In genomic region chr12:54404061-54405004, GRCh38 we compare ENCODE assay signal across 9 cellular contexts. TPM values are rescaled to one million over a fixed set of nuclear protein-coding genes. Genes with fewer than 3 reads are reported as not detected.
DNase-seq lines count a peak whose midpoint lies in the region; ATAC-seq and TF ChIP-seq lines count a peak whose summit lies in the region.
"Had no signal": no experiment of that assay in that cellular context is flagged by ENCODE, and none has a peak within 500 bp of the region (broad histone marks: within the 10 kb centered on the region; RNA-seq: fewer than 3 reads in every experiment).

No MANE protein-coding gene starts in this region.

- H3K4me1 ChIP-seq in PC-9 (replicated peaks; ENCODE audit: insufficient read depth), result no peaks in the 10 kb centered on the region
- peaks cover 0 to 29% of the 10 kb centered on the region in 2 donors for H3K4me1 ChIP-seq in right atrium auricular region

- H3F3A ChIP-seq in PC-9 (ENCODE audit: insufficient read depth, low read depth), result peaks cover 12% of the 10 kb centered on the region; the same call in 1 of the 2 replicates

- H3K4me3 Mint-ChIP-seq in activated naive CD4-positive, alpha-beta T cell treated with anti-CD3 and anti-CD28 coated beads for 36 hours, result no peak overlapping the region

- no peaks in the 10 kb centered on the region for H3K9me3 Mint-ChIP-seq in activated naive CD4-positive, alpha-beta T cell treated with anti-CD3 and anti-CD28 coated beads for 36 hours

- no peaks in the 10 kb centered on the region for H3K9me2 ChIP-seq in PC-9 (ENCODE audit: insufficient read depth)

- no TSS peak for BruUV-seq in PC-9 (replicated peaks; lab: Mats Ljungman, UMichigan)

- peaks cover 22% of the 10 kb centered on the region for H3K36me3 Mint-ChIP-seq in activated naive CD4-positive, alpha-beta T cell treated with anti-CD3 and anti-CD28 coated beads for 36 hours (ENCODE audit: low read depth)

- no peaks in the 10 kb centered on the region for H3K79me2 ChIP-seq in PC-9 (ENCODE audit: low read depth)

- peak overlapping the region; percentile 50 for H3K27ac Mint-ChIP-seq in activated naive CD4-positive, alpha-beta T cell treated with anti-CD3 and anti-CD28 coated beads for 36 hours

- peak; percentile 39 for DNase-seq in Ammon's horn (ENCODE audit: low spot score)
- peak; percentile 52 for DNase-seq in GM19238 (ENCODE audit: insufficient read length, low spot score)
- peak in 1 of 2 experiments; percentile 28 for DNase-seq in PC-9
- peak; percentile 83 for DNase-seq in activated naive CD4-positive, alpha-beta T cell treated with anti-CD3 and anti-CD28 coated beads for 36 hours
- no peak for DNase-seq in right atrium auricular region (ENCODE audit: low spot score)
- peak; percentile 37 to 73 (median 56) for DNase-seq in stimulated activated CD4-positive, alpha-beta T cell treated with anti-CD3 and anti-CD28 coated beads, Interleukin-12 subunit alpha, Interleukin-12 subunit beta, amount 100 ng/mL, for 48 hours (ENCODE audit: low read depth in 2 of 3, low spot score in 1 of 3)

- H3K4me2 ChIP-seq in PC-9, result no peak overlapping the region

- CTCF ChIA-PET in PC-9 (lab: Charles Lee), result no interaction called here
- CTCF ChIA-PET in activated naive CD4-positive, alpha-beta T cell treated with anti-CD3 and anti-CD28 coated beads for 36 hours (lab: Charles Lee), result interaction anchor here (0.5 to 12.3 kb wide), 18 partner anchors 9 to 95 kb away, joined by 3 to 384 read pairs (median 4); partner anchors contain the start of genes ITGA5 and NCKAP1L

- ATAC-seq in GM18861 (IDR thresholded peaks at IDR 0.05; ENCODE audit: unreplicated experiment) (no peak), HG02571 (IDR thresholded peaks at IDR 0.05; ENCODE audit: unreplicated experiment) (no peak)

- intact Hi-C loops in PC-9 (cut with micrococcal nuclease; ENCODE audit: unreplicated experiment), result no loop called here
- intact Hi-C loops in activated naive CD4-positive, alpha-beta T cell treated with anti-CD3 and anti-CD28 coated beads for 36 hours (cut with micrococcal nuclease), result no loop called here

- peak; percentile 98 for TF ChIP-seq CTCF in PC-9 (conservative IDR thresholded peaks at IDR 0.05)
- peak; percentile 95 to 96 for TF ChIP-seq CTCF in right atrium auricular region (IDR thresholded peaks at IDR 0.05)

- H4K20me1 ChIP-seq in PC-9 (ENCODE audit: insufficient read depth), result no peaks in the 10 kb centered on the region

- POLR2A ChIA-PET in PC-9 (lab: Charles Lee; ENCODE audit: unreplicated experiment), result no interaction called here

- no peaks in the 10 kb centered on the region for H3K9me3 ChIP-seq in PC-9 (ENCODE audit: insufficient read depth, low read depth)
- no peaks in the 10 kb centered on the region for H3K9me3 ChIP-seq in right atrium auricular region

- no peaks in the 10 kb centered on the region for H3K27me3 Mint-ChIP-seq in activated naive CD4-positive, alpha-beta T cell treated with anti-CD3 and anti-CD28 coated beads for 36 hours (ENCODE audit: low read depth)

- H3K27ac ChIP-seq in PC-9, result no peak overlapping the region
- peak overlapping the region in 1 of 2 donors; percentile 43 for H3K27ac ChIP-seq in right atrium auricular region

- peaks cover 10% of the 10 kb centered on the region for H3K4me1 Mint-ChIP-seq in activated naive CD4-positive, alpha-beta T cell treated with anti-CD3 and anti-CD28 coated beads for 36 hours (ENCODE audit: low read depth)

- no peak overlapping the region for H2AFZ ChIP-seq in PC-9

- H3K4me3 ChIP-seq in PC-9 (no peak overlapping the region), right atrium auricular region (no peak overlapping the region)

- no peaks in the 10 kb centered on the region for H3K27me3 ChIP-seq in PC-9 (ENCODE audit: insufficient read depth, low read depth)
- H3K27me3 ChIP-seq in right atrium auricular region, result no peaks in the 10 kb centered on the region

- H3K36me3 ChIP-seq in PC-9 (ENCODE audit: low read depth) (0 out of 2 replicates have a peak, but pooled peaks cover 7% of the 10 kb centered on the region), right atrium auricular region (peaks cover 100% of the 10 kb centered on the region)

RNA-seq across cellular contexts. Expression of gene ITGA5, which starts 14.7 kb away (rescaled TPM):
- total RNA-seq in PC-9 (2021), result 26.7 and 28.4 TPM in 2 replicates
- 10 to 100 TPM; 17.9 to 18.4 TPM for total RNA-seq in activated naive CD4-positive, alpha-beta T cell treated with anti-CD3 and anti-CD28 coated beads for 36 hours
- 100 to 1,000 TPM in 1 of 2 donors, 10 to 100 TPM in 1; 80.5 to 144 TPM for total RNA-seq in right atrium auricular region

RNA-seq across cellular contexts. Expression of gene ZNF385A, which starts 19.8 kb away (rescaled TPM):
- total RNA-seq in PC-9 (2021), result 17.2 and 18.0 TPM in 2 replicates
- total RNA-seq in activated naive CD4-positive, alpha-beta T cell treated with anti-CD3 and anti-CD28 coated beads for 36 hours, result 1 to 10 TPM in 1 of 2 experiments, under 1 TPM in 1; 0.93 to 1.1 TPM
- total RNA-seq in right atrium auricular region, result 10 to 100 TPM in 1 of 2 donors, 1 to 10 TPM in 1; 6.7 to 12.7 TPM

RNA-seq across cellular contexts. Expression of gene GPR84, which starts 40.0 kb away (rescaled TPM):
- total RNA-seq in PC-9 (2021) (not detected in 2 replicates), right atrium auricular region (under 1 TPM in 1 of 2 donors, not detected in 1; 0.43 TPM)
- total RNA-seq in activated naive CD4-positive, alpha-beta T cell treated with anti-CD3 and anti-CD28 coated beads for 36 hours, result 1 to 10 TPM; 1.2 TPM
- total RNA-seq: skeletal muscle tissue had no signal
